Comparison of ENCODE assay signal across 28 cellular contexts in the genomic region with DNA sequence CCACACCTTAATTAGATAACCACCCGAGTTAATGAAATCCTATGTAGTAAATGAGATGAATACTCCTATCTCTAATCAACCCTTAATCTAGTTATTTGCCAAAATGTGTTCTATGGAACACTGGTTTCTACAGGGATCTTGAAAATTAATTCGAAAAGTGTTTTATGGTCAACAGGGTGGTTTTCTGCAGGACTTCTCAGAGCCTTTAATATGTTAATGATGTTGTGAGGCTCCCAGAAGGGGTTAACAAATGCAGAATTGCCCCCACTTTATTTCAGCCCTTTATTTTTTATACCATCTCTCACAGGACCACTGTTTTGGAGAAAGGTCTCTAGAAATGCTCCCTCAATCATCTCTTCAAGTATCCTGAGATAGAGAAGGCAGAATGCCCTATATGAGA.
"Had no signal": no experiment of that assay in that cellular context is flagged by ENCODE, and none has a peak within 500 bp of the region (broad histone marks: within the 10 kb centered on the region; RNA-seq: fewer than 3 reads in every experiment).

No MANE protein-coding gene starts in this region.

- H3K9me3 ChIP-seq: colonic mucosa, esophagus squamous epithelium, gastrocnemius medialis had no signal

- H3K4me1 ChIP-seq: colonic mucosa, esophagus muscularis mucosa, esophagus squamous epithelium, foreskin keratinocyte, gastrocnemius medialis, gastroesophageal sphincter, heart left ventricle, heart right ventricle had no signal

- H3K4me3 ChIP-seq: colonic mucosa, coronary artery, dorsolateral prefrontal cortex, esophagus muscularis mucosa, esophagus squamous epithelium, gastrocnemius medialis, gastroesophageal sphincter, heart left ventricle, heart right ventricle had no signal

- FAIRE-seq: colon, endometrium, endothelial cell of umbilical vein, frontal cortex had no signal

- ATAC-seq: effector memory CD8-positive, alpha-beta T cell; esophagus mucosa; foreskin keratinocyte; gastrocnemius medialis; gastroesophageal sphincter; heart left ventricle; heart right ventricle had no signal

- DNase-seq: colonic mucosa; cortex of kidney; dermis blood vessel endothelial cell; dorsolateral prefrontal cortex; effector CD4-positive, alpha-beta T cell; effector CD8-positive, alpha-beta T cell; effector memory CD4-positive, alpha-beta T cell; effector memory CD8-positive, alpha-beta T cell; endodermal cell; erythroblast; esophagus squamous epithelium; foreskin fibroblast; foreskin keratinocyte; foreskin melanocyte; gastrocnemius medialis; glutamatergic neuron; head of caudate nucleus; heart left ventricle; heart right ventricle had no signal

- H3K36me3 ChIP-seq: colonic mucosa, esophagus muscularis mucosa, esophagus squamous epithelium, gastrocnemius medialis, gastroesophageal sphincter, heart left ventricle, heart right ventricle had no signal

- H3K27ac ChIP-seq: colonic mucosa, coronary artery, dorsolateral prefrontal cortex, epithelial cell of prostate, esophagus muscularis mucosa, esophagus squamous epithelium, foreskin keratinocyte, gastrocnemius medialis, gastroesophageal sphincter, heart left ventricle, heart right ventricle had no signal

- H3K27me3 ChIP-seq: foreskin keratinocyte, gastrocnemius medialis had no signal
